ENCODE assay signal across 8 cellular contexts in the genomic region with DNA sequence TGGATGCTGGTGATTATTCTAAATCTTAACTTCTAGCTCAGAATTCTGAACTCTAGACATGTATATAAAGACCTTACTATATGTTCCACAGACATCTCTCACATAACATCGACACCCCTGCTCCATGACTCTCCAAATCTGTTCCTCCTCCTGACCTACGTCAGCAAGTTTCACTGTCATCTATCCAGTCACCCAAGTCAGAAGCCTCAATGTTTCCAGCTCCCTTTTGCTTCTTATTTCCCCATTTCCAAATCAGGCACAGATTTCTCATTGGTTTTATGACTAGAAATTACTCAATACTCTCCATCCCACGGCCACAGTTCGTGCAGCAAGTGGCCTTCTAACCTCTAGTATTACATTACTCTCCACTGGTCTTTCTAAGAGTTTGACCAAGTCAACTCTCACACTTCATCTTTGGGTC. TPM values are rescaled to one million over a fixed set of nuclear protein-coding genes. Genes with fewer than 3 reads are reported as not detected.
DNase-seq lines count a peak whose midpoint lies in the region; ATAC-seq and TF ChIP-seq lines count a peak whose summit lies in the region.

No MANE protein-coding gene starts in this region.

- TF ChIP-seq CTCF in GM12864 (IDR thresholded peaks at IDR 0.05; ENCODE audit: low read depth, low read length, missing control alignments) (no peak), esophagus squamous epithelium (IDR thresholded peaks at IDR 0.05) (no peak)

- peaks cover 8 to 84% (median 30%) of the 10 kb centered on the region in 3 donors for H3K4me1 ChIP-seq in esophagus squamous epithelium

- 64 to 65% methylated on average over 4 of the region's 4 CpGs for WGBS in esophagus squamous epithelium, 2 donors

- peak; percentile 38 for ATAC-seq in GM21515 (IDR thresholded peaks at IDR 0.05; ENCODE audit: unreplicated experiment)

- TF ChIP-seq POLR2A in esophagus squamous epithelium (IDR thresholded peaks at IDR 0.05): no peak

- peak overlapping the region in 2 of 4 donors; percentile 6 to 10 for H3K27ac ChIP-seq in esophagus squamous epithelium

- H3K9me3 ChIP-seq in esophagus squamous epithelium: no peaks in the 10 kb centered on the region

- H3K36me3 ChIP-seq in esophagus squamous epithelium: peaks cover 0 to 6% (median 0%) of the 10 kb centered on the region in 3 donors

- DNase-seq in GM12864 (ENCODE audit: low read depth) (peak; percentile 55), HuH-7 (ENCODE audit: low spot score) (peak; percentile 17), fibroblast of gingiva (ENCODE audit: low read depth) (peak; percentile 71), NCI-H146 (lab: John Stamatoyannopoulos, UW) (no peak), esophagus squamous epithelium (lab: John Stamatoyannopoulos, UW) (no peak), COLO829 (ENCODE audit: low spot score) (no peak)
- no peak for DNase-seq in activated CD4-positive, CD25-positive, alpha-beta regulatory T cell (lab: John Stamatoyannopoulos, UW)

- H3K4me3 ChIP-seq in GM12864 (ENCODE audit: low read depth, low read length): peak overlapping the region; percentile 15; the same call in 1 of the 2 replicates
- H3K4me3 ChIP-seq in esophagus squamous epithelium: no peak overlapping the region

- no peaks in the 10 kb centered on the region for H3K27me3 ChIP-seq in esophagus squamous epithelium

- intact Hi-C loops in esophagus squamous epithelium (cut with DNase I): no loop called here

RNA-seq across cellular contexts. Expression of a gene that starts 28.5 kb away (rescaled TPM):
- total RNA-seq in esophagus squamous epithelium: 10 to 100 TPM; 12.3 to 31.7 (median 21.7) TPM

Comparison
In these comparisons a context has a peak if more than half of its experiments do, and no peak if none do; other contexts are left out.
1. DNase-seq: peak in GM12864 (single experiment), HuH-7 (single experiment) and fibroblast of gingiva (single experiment); none in NCI-H146 (single experiment), esophagus squamous epithelium (single experiment), COLO829 (single experiment) and activated CD4-positive, CD25-positive, alpha-beta regulatory T cell (0 of 4).